Comparison of ENCODE assay signal across 29 cellular contexts in genomic region chr11:127133061-127133460, GRCh38.
"Had no signal": no experiment of that assay in that cellular context is flagged by ENCODE, and none has a peak within 500 bp of the region (broad histone marks: within the 10 kb centered on the region; RNA-seq: fewer than 3 reads in every experiment).

No MANE protein-coding gene starts in this region.

- H3K27ac Mint-ChIP-seq: activated naive CD4-positive, alpha-beta T cell treated with anti-CD3 and anti-CD28 coated beads for 36 hours; activated naive CD8-positive, alpha-beta T cell treated with anti-CD3 and anti-CD28 coated beads, Interleukin-2, amount 10 ng/mL, durations not matched to agents 7 days and 5 days; brain; naive B cell; stimulated activated effector memory CD8-positive, alpha-beta T cell treated with anti-CD3 and anti-CD28 coated beads, Interleukin-12 subunit alpha, Interleukin-12 subunit beta, amount 100 ng/mL, for 72 hours; stimulated activated naive CD8-positive, alpha-beta T cell treated with anti-CD3 and anti-CD28 coated beads, Interleukin-15, Interleukin-2, amounts not matched to agents 100 ng/mL and 50 ng/mL, for 24 hours had no signal

- H3K4me1 ChIP-seq: ascending aorta, colonic mucosa, gastrocnemius medialis, left ventricle myocardium inferior, prostate gland had no signal

- H3K4me1 Mint-ChIP-seq: activated naive CD8-positive, alpha-beta T cell treated with anti-CD3 and anti-CD28 coated beads, Interleukin-2, amount 10 ng/mL, durations not matched to agents 7 days and 5 days; brain; naive B cell; stimulated activated effector memory CD8-positive, alpha-beta T cell treated with anti-CD3 and anti-CD28 coated beads, Interleukin-12 subunit alpha, Interleukin-12 subunit beta, amount 100 ng/mL, for 72 hours had no signal

- H3K9me3 ChIP-seq: ascending aorta, colonic mucosa, gastrocnemius medialis, left ventricle myocardium inferior, mucosa of descending colon, ovary, prostate gland, thoracic aorta had no signal

- DNase-seq: activated CD4-positive, alpha-beta T cell treated with anti-CD3 and anti-CD28 coated beads for 48 hours; activated CD4-positive, alpha-beta T cell treated with anti-CD3 and anti-CD28 coated beads, Interleukin-2, amount 50 U/mL, for 48 hours; activated CD8-positive, alpha-beta memory T cell treated with anti-CD3 and anti-CD28 coated beads for 24 hours; activated effector memory CD4-positive, alpha-beta T cell treated with Interleukin-2 at 50 U/mL for 16 hours; activated naive CD4-positive, alpha-beta T cell treated with anti-CD3 and anti-CD28 coated beads for 36 hours; activated naive CD8-positive, alpha-beta T cell treated with anti-CD3 and anti-CD28 coated beads, Interleukin-2, amount 10 ng/mL, durations not matched to agents 7 days and 5 days; cerebellar nuclear complex; colonic mucosa; effector CD8-positive, alpha-beta T cell; gastrocnemius medialis; glutamatergic neuron; left ventricle myocardium inferior; mucosa of descending colon; naive B cell; ovary; retina; small intestine; stimulated activated CD4-positive, alpha-beta T cell treated with anti-CD3 and anti-CD28 coated beads, Interleukin-4, amount 100 ng/mL, for 24 hours; trophoblast cell had no signal

- H3K36me3 Mint-ChIP-seq: activated naive CD8-positive, alpha-beta T cell treated with anti-CD3 and anti-CD28 coated beads, Interleukin-2, amount 10 ng/mL, durations not matched to agents 7 days and 5 days; brain; naive B cell; stimulated activated effector memory CD8-positive, alpha-beta T cell treated with anti-CD3 and anti-CD28 coated beads, Interleukin-12 subunit alpha, Interleukin-12 subunit beta, amount 100 ng/mL, for 72 hours had no signal

- ATAC-seq: gastrocnemius medialis; mucosa of descending colon; sciatic nerve; stimulated activated effector memory CD8-positive, alpha-beta T cell treated with anti-CD3 and anti-CD28 coated beads, Interleukin-12 subunit alpha, Interleukin-12 subunit beta, amount 100 ng/mL, for 72 hours had no signal

- H3K4me3 Mint-ChIP-seq: activated naive CD4-positive, alpha-beta T cell treated with anti-CD3 and anti-CD28 coated beads for 36 hours; activated naive CD8-positive, alpha-beta T cell treated with anti-CD3 and anti-CD28 coated beads, Interleukin-2, amount 10 ng/mL, durations not matched to agents 7 days and 5 days; brain; naive B cell; stimulated activated effector memory CD8-positive, alpha-beta T cell treated with anti-CD3 and anti-CD28 coated beads, Interleukin-12 subunit alpha, Interleukin-12 subunit beta, amount 100 ng/mL, for 72 hours; stimulated activated naive CD8-positive, alpha-beta T cell treated with anti-CD3 and anti-CD28 coated beads, Interleukin-15, Interleukin-2, amounts not matched to agents 100 ng/mL and 50 ng/mL, for 24 hours had no signal

- H3K27me3 Mint-ChIP-seq: activated naive CD8-positive, alpha-beta T cell treated with anti-CD3 and anti-CD28 coated beads, Interleukin-2, amount 10 ng/mL, durations not matched to agents 7 days and 5 days; stimulated activated naive CD8-positive, alpha-beta T cell treated with anti-CD3 and anti-CD28 coated beads, Interleukin-15, Interleukin-2, amounts not matched to agents 100 ng/mL and 50 ng/mL, for 24 hours had no signal

- H3K27ac ChIP-seq: ascending aorta, cardiac muscle cell, colonic mucosa, gastrocnemius medialis, left ventricle myocardium inferior, ovary, prostate gland, thoracic aorta, VCaP had no signal

- H3K36me3 ChIP-seq: ascending aorta, cardiac muscle cell, colonic mucosa, gastrocnemius medialis, left ventricle myocardium inferior, ovary, prostate gland, thoracic aorta had no signal

- H3K27me3 ChIP-seq: ascending aorta, cardiac muscle cell, colonic mucosa, gastrocnemius medialis, ovary had no signal

- H3K4me3 ChIP-seq: ascending aorta, cardiac muscle cell, colonic mucosa, gastrocnemius medialis, left ventricle myocardium inferior, lung, mucosa of descending colon, ovary, prostate gland, thoracic aorta had no signal

- H3K9me3 Mint-ChIP-seq: activated naive CD4-positive, alpha-beta T cell treated with anti-CD3 and anti-CD28 coated beads for 36 hours; activated naive CD8-positive, alpha-beta T cell treated with anti-CD3 and anti-CD28 coated beads, Interleukin-2, amount 10 ng/mL, durations not matched to agents 7 days and 5 days; stimulated activated naive CD8-positive, alpha-beta T cell treated with anti-CD3 and anti-CD28 coated beads, Interleukin-15, Interleukin-2, amounts not matched to agents 100 ng/mL and 50 ng/mL, for 24 hours had no signal
